In the genomic region with DNA sequence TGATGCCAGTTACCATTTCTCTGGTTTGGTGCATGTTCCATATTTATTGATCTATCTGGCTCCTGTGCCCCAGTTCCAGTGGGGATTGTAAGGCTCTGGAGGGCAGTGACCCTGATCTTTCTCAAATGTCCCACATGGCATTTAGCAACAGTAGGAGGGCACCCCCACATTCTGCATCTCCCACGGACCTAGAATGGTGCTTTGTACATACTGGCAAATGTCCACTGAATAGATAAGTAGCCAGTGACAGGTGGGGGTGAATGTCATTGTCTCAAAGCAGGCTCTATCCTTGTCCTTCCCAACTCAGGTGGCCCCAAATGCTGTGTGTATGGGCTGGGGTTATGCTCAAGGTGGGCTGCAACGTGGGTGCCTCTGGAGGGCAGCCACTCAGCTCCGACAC, we compare ENCODE assay signal across 15 cellular contexts.
DNase-seq lines count a peak whose midpoint lies in the region; ATAC-seq and TF ChIP-seq lines count a peak whose summit lies in the region.
"Had no signal": no experiment of that assay in that cellular context is flagged by ENCODE, and none has a peak within 500 bp of the region (broad histone marks: within the 10 kb centered on the region; RNA-seq: fewer than 3 reads in every experiment).

No MANE protein-coding gene starts in this region.

- 74 to 81% methylated on average over 3 of the region's 3 CpGs for WGBS in sigmoid colon, 2 donors

- TF ChIP-seq EP300 in sigmoid colon (IDR thresholded peaks at IDR 0.05): no peak

- H3K36me3 ChIP-seq in WERI-Rb-1 (no peaks in the 10 kb centered on the region), sigmoid colon (no peaks in the 10 kb centered on the region), vagina (no peaks in the 10 kb centered on the region)
- H3K36me3 ChIP-seq: BLaER1, HAP-1, SJCRH30 had no signal

- H3K4me1 ChIP-seq in sigmoid colon: peaks cover 0 to 55% (median 46%) of the 10 kb centered on the region in 4 donors
- H3K4me1 ChIP-seq in vagina: peaks cover 45% of the 10 kb centered on the region
- H3K4me1 ChIP-seq: SJCRH30 had no signal

- peak overlapping the region; percentile 54; the same call in 1 of the 2 replicates for H3K4me3 ChIP-seq in WERI-Rb-1 (ENCODE audit: low read depth, low read length)
- H3K4me3 ChIP-seq in sigmoid colon: no peak overlapping the region
- peak overlapping the region in 1 of 2 donors; percentile 44 for H3K4me3 ChIP-seq in vagina
- H3K4me3 ChIP-seq: BLaER1, HAP-1, SJCRH30 had no signal

- peaks cover 7% of the 10 kb centered on the region for H3K9me3 ChIP-seq in WERI-Rb-1 (ENCODE audit: severe bottlenecking)
- no peaks in the 10 kb centered on the region for H3K9me3 ChIP-seq in sigmoid colon
- no peaks in the 10 kb centered on the region for H3K9me3 ChIP-seq in vagina
- H3K9me3 ChIP-seq: HAP-1, SJCRH30 had no signal

- no peak for DNase-seq in WERI-Rb-1
- no peak for DNase-seq in sigmoid colon
- DNase-seq in vagina (ENCODE audit: extremely low spot score in 2 of 2): no peak
- no peak for DNase-seq in effector CD4-positive, alpha-beta T cell
- DNase-seq: EL, Kasumi-1, NCI-H2029, NCI-H510A, SJCRH30 had no signal

- peak overlapping the region; percentile 91 for H3K27ac ChIP-seq in WERI-Rb-1
- H3K27ac ChIP-seq in cingulate gyrus (ENCODE audit: low read depth, low read length): peak overlapping the region; percentile 49
- peak overlapping the region; percentile 69 to 85 (median 80) for H3K27ac ChIP-seq in sigmoid colon
- peak overlapping the region; percentile 69 for H3K27ac ChIP-seq in vagina
- H3K27ac ChIP-seq: BLaER1, RWPE1, SJCRH30 had no signal

- no peak for TF ChIP-seq CTCF in WERI-Rb-1 (IDR thresholded peaks at IDR 0.05; ENCODE audit: low read depth, low read length)
- no peak for TF ChIP-seq CTCF in sigmoid colon (IDR thresholded peaks at IDR 0.05)
- TF ChIP-seq CTCF in vagina (IDR thresholded peaks at IDR 0.05): no peak

- TF ChIP-seq POLR2A in sigmoid colon (IDR thresholded peaks at IDR 0.05) (no peak), vagina (IDR thresholded peaks at IDR 0.05) (no peak)

- ATAC-seq in HG02840 (IDR thresholded peaks at IDR 0.05; ENCODE audit: low FRiP score, unreplicated experiment) (no peak), GM19397 (IDR thresholded peaks at IDR 0.05; ENCODE audit: unreplicated experiment) (no peak)

- H3K27me3 ChIP-seq in WERI-Rb-1 (ENCODE audit: insufficient read depth, low read depth, severe bottlenecking): no peaks in the 10 kb centered on the region
- peaks cover 0 to 4% (median 0%) of the 10 kb centered on the region in 3 donors for H3K27me3 ChIP-seq in sigmoid colon
- H3K27me3 ChIP-seq in vagina: no peaks in the 10 kb centered on the region
- H3K27me3 ChIP-seq: SJCRH30 had no signal

- intact Hi-C loops in sigmoid colon (cut with DNase I) (no loop called here), vagina (cut with DNase I) (no loop called here)
